In genomic region chr11:61297741-61298140, GRCh38 we compare ENCODE assay signal across 9 cellular contexts. TPM values are rescaled to one million over a fixed set of nuclear protein-coding genes. Genes with fewer than 3 reads are reported as not detected.
DNase-seq lines count a peak whose midpoint lies in the region; ATAC-seq and TF ChIP-seq lines count a peak whose summit lies in the region.
"Had no signal": no experiment of that assay in that cellular context is flagged by ENCODE, and none has a peak within 500 bp of the region (broad histone marks: within the 10 kb centered on the region; RNA-seq: fewer than 3 reads in every experiment).

No MANE protein-coding gene starts in this region.

- H3K36me3 Mint-ChIP-seq in stimulated activated naive CD8-positive, alpha-beta T cell treated with anti-CD3 and anti-CD28 coated beads, Interleukin-15, Interleukin-2, amounts not matched to agents 100 ng/mL and 50 ng/mL, for 24 hours (ENCODE audit: low read depth) = peaks cover 59% of the 10 kb centered on the region

- ATAC-seq in stimulated activated naive CD8-positive, alpha-beta T cell treated with anti-CD3 and anti-CD28 coated beads, Interleukin-15, Interleukin-2, amounts not matched to agents 100 U/mL and 50 U/mL, for 24 hours = no peak
- peak; percentile 73 for ATAC-seq in aorta (ENCODE audit: low FRiP score)
- ATAC-seq in HG03135 (IDR thresholded peaks at IDR 0.05; ENCODE audit: unreplicated experiment) = no peak
- no peak for ATAC-seq in HG03095 (IDR thresholded peaks at IDR 0.05; ENCODE audit: unreplicated experiment)
- ATAC-seq: Panc1 had no signal

- peak overlapping the region; percentile 3 for H3K4me3 Mint-ChIP-seq in stimulated activated naive CD8-positive, alpha-beta T cell treated with anti-CD3 and anti-CD28 coated beads, Interleukin-15, Interleukin-2, amounts not matched to agents 100 ng/mL and 50 ng/mL, for 24 hours

- no peak overlapping the region for H3K27ac ChIP-seq in aorta (ENCODE audit: low read depth in 1 of 2, low read length in 2 of 2)

- no peaks in the 10 kb centered on the region for H3K27me3 ChIP-seq in aorta (ENCODE audit: control insufficient read depth in 1 of 2, insufficient read depth in 2 of 2, low read length in 1 of 2)

- no peaks in the 10 kb centered on the region for H3K9me3 Mint-ChIP-seq in stimulated activated naive CD8-positive, alpha-beta T cell treated with anti-CD3 and anti-CD28 coated beads, Interleukin-15, Interleukin-2, amounts not matched to agents 100 ng/mL and 50 ng/mL, for 24 hours

- no peak for TF ChIP-seq CTCF in astrocyte of the spinal cord (IDR thresholded peaks at IDR 0.05; ENCODE audit: low read depth, low read length)

- H3K27ac Mint-ChIP-seq in stimulated activated naive CD8-positive, alpha-beta T cell treated with anti-CD3 and anti-CD28 coated beads, Interleukin-15, Interleukin-2, amounts not matched to agents 100 ng/mL and 50 ng/mL, for 24 hours = peak overlapping the region; percentile 36

- peaks cover 0 to 3% of the 10 kb centered on the region in 2 donors for H3K4me1 ChIP-seq in aorta (ENCODE audit: control insufficient read depth in 1 of 2, insufficient read depth in 2 of 2, low read length in 2 of 2)

- 5 to 6% methylated on average over 5 of the region's 5 CpGs for WGBS in aorta, 2 donors

- DNase-seq in stimulated activated naive CD8-positive, alpha-beta T cell treated with anti-CD3 and anti-CD28 coated beads, Interleukin-15, Interleukin-2, amounts not matched to agents 100 U/mL and 50 U/mL, for 24 hours = no peak
- peak; percentile 97 for DNase-seq in astrocyte of the spinal cord (ENCODE audit: low read depth, low spot score)
- DNase-seq in kidney tubule cell (ENCODE audit: low spot score) = peak; percentile 91
- peak in 1 of 2 donors; percentile 59 for DNase-seq in aorta
- DNase-seq in NCI-H1417 treated with DMSO at 0.1 percent for 48 hours (lab: John Stamatoyannopoulos, UW) = no peak

- peaks cover 41% of the 10 kb centered on the region for H3K4me1 Mint-ChIP-seq in stimulated activated naive CD8-positive, alpha-beta T cell treated with anti-CD3 and anti-CD28 coated beads, Interleukin-15, Interleukin-2, amounts not matched to agents 100 ng/mL and 50 ng/mL, for 24 hours (ENCODE audit: low read depth)

- H3K9me3 ChIP-seq in aorta (ENCODE audit: control insufficient read depth, low read length) = no peaks in the 10 kb centered on the region

- intact Hi-C loops in aorta (cut with DNase I) = no loop called here

- H3K4me3 ChIP-seq in astrocyte of the spinal cord (ENCODE audit: low read depth, low read length) (no peak overlapping the region), aorta (ENCODE audit: low read length in 2 of 2) (no peak overlapping the region)

- H3K36me3 ChIP-seq in aorta (ENCODE audit: control insufficient read depth in 1 of 2, insufficient read depth in 2 of 2, low read length in 1 of 2) = peaks cover 7 to 9% of the 10 kb centered on the region in 2 donors

- H3K27me3 Mint-ChIP-seq in stimulated activated naive CD8-positive, alpha-beta T cell treated with anti-CD3 and anti-CD28 coated beads, Interleukin-15, Interleukin-2, amounts not matched to agents 100 ng/mL and 50 ng/mL, for 24 hours = no peaks in the 10 kb centered on the region

- in situ Hi-C loops in astrocyte of the spinal cord (cut with HindIII; ENCODE audit: low sequenced_read_pairs) = no loop called here

RNA-seq across cellular contexts. Expression of gene VWCE, which starts 2.6 kb away (rescaled TPM):
- total RNA-seq in aorta = 1 to 10 TPM; 3.0 to 5.6 TPM
- 1 to 10 TPM in 1 of 2 donors, not detected in 1; 2.0 TPM for polyA plus RNA-seq in aorta

RNA-seq across cellular contexts. Expression of gene DDB1, which starts 35.2 kb away (rescaled TPM):
- total RNA-seq in aorta = 100 to 1,000 TPM; 134 to 148 TPM
- 10 to 100 TPM; 44.2 to 80.1 TPM for polyA plus RNA-seq in aorta

RNA-seq across cellular contexts. Expression of gene TKFC, which starts 35.3 kb away (rescaled TPM):
- 10 to 100 TPM; 18.9 to 30.4 TPM for total RNA-seq in aorta
- polyA plus RNA-seq in aorta = 10 to 100 TPM; 23.1 to 82.0 TPM

RNA-seq across cellular contexts. Expression of gene PGA5, which starts 56.8 kb away (rescaled TPM):
- total RNA-seq in aorta = 1 to 10 TPM in 1 of 2 donors, not detected in 1; 1.0 TPM
- under 1 TPM in 1 of 2 donors, not detected in 1; 0.10 TPM for polyA plus RNA-seq in aorta

Comparison
In these comparisons a context has a peak if more than half of its experiments do, and no peak if none do; other contexts are left out.
1. DNase-seq: peak in astrocyte of the spinal cord (single experiment) and kidney tubule cell (single experiment); none in stimulated activated naive CD8-positive, alpha-beta T cell treated with anti-CD3 and anti-CD28 coated beads, Interleukin-15, Interleukin-2, amounts not matched to agents 100 U/mL and 50 U/mL, for 24 hours (single experiment) and NCI-H1417 treated with DMSO at 0.1 percent for 48 hours (single experiment).